Comparison of ENCODE assay signal across 29 cellular contexts in the genomic region with DNA sequence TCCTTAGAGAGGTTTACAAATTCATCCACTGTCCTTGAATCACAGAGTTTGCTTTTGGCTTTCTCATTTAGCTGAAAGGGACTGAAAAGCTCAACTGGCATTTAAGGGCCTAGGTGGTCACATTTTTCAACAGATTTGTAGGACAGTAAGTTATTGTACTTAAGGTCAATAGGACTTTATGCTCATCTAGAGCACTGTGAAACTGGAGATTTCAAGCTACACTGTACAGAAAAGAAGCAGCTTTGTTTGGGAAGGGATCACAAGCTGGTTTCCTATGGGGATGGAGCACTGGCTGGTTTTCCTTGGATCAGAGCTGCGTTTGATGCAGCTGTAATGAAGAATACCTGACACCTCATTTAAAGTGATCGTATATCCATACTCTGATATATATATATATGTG.
"Had no signal": no experiment of that assay in that cellular context is flagged by ENCODE, and none has a peak within 500 bp of the region (broad histone marks: within the 10 kb centered on the region; RNA-seq: fewer than 3 reads in every experiment).

No MANE protein-coding gene starts in this region.

- H3K4me3 ChIP-seq: stomach, suprapubic skin, testis, thoracic aorta, thyroid gland, tibial artery, tibial nerve, transverse colon, upper lobe of left lung, upper lobe of right lung, uterus, vagina had no signal

- DNase-seq: stimulated activated CD4-positive, alpha-beta T cell treated with anti-CD3 and anti-CD28 coated beads, Interleukin-2, amount 100 ng/mL, for 48 hours; stimulated activated CD4-positive, alpha-beta T cell treated with anti-CD3 and anti-CD28 coated beads, Interleukin-4, amount 100 ng/mL, for 1 hour; stimulated activated CD4-positive, alpha-beta T cell treated with anti-CD3 and anti-CD28 coated beads, Interleukin-4, amount 100 ng/mL, for 24 hours; stimulated activated CD4-positive, alpha-beta T cell treated with anti-CD3 and anti-CD28 coated beads, Interleukin-4, amount 100 ng/mL, for 4 hours; stimulated activated CD8-positive, alpha-beta memory T cell treated with anti-CD3 and anti-CD28 coated beads, Interleukin-4, amount 100 ng/mL, for 48 hours; stimulated activated naive B cell treated with anti-CD40 and anti-IgM and Interleukin-4, amounts not matched to agents 10 μg/mL and 1 μg/mL and 100 μg/mL, for 72 hours; stimulated activated naive CD4-positive, alpha-beta T cell; stimulated activated naive CD4-positive, alpha-beta T cell treated with Interleukin-2 at 50 U/mL for 16 hours; stimulated activated naive CD8-positive, alpha-beta T cell treated with anti-CD3 and anti-CD28 coated beads, Interleukin-15, amount 100 ng/mL, for 72 hours; stimulated activated naive CD8-positive, alpha-beta T cell treated with anti-CD3 and anti-CD28 coated beads, Interleukin-15, Interleukin-2, amounts not matched to agents 100 U/mL and 50 U/mL, for 24 hours; stomach; substantia nigra; testis; thyroid gland; tibial artery; transverse colon; trophoblast cell; upper lobe of left lung; upper lobe of right lung; uterus had no signal

- H3K4me1 ChIP-seq: stomach, suprapubic skin, testis, thyroid gland, tibial artery, transverse colon, upper lobe of left lung, upper lobe of right lung, uterus, vagina had no signal

- H3K27ac ChIP-seq: stomach, suprapubic skin, testis, thoracic aorta, thyroid gland, tibial artery, tibial nerve, transverse colon, upper lobe of left lung, upper lobe of right lung, uterus, vagina had no signal

- H3K9me3 Mint-ChIP-seq: stimulated activated memory B cell treated with anti-CD40 and anti-IgM and Interleukin-4, amounts not matched to agents 10 μg/mL and 1 μg/mL and 100 μg/mL, for 72 hours; stimulated activated naive B cell treated with anti-CD40 and anti-IgM and Interleukin-4, amounts not matched to agents 10 μg/mL and 1 μg/mL and 100 μg/mL, for 72 hours; stimulated activated naive CD8-positive, alpha-beta T cell treated with anti-CD3 and anti-CD28 coated beads, Interleukin-15, amount 100 ng/mL, for 72 hours; stimulated activated naive CD8-positive, alpha-beta T cell treated with anti-CD3 and anti-CD28 coated beads, Interleukin-15, Interleukin-2, amounts not matched to agents 100 ng/mL and 50 ng/mL, for 24 hours; type B pancreatic cell had no signal

- ATAC-seq: stimulated activated effector memory CD8-positive, alpha-beta T cell treated with anti-CD3 and anti-CD28 coated beads, Interleukin-12 subunit alpha, Interleukin-12 subunit beta, amount 100 ng/mL, for 72 hours; stimulated activated memory B cell treated with anti-CD40 and anti-IgM and Interleukin-4, amounts not matched to agents 10 μg/mL and 1 μg/mL and 100 μg/mL, for 72 hours; stimulated activated naive B cell treated with anti-CD40 and anti-IgM and Interleukin-4, amounts not matched to agents 10 μg/mL and 1 μg/mL and 100 μg/mL, for 72 hours; stimulated activated naive CD8-positive, alpha-beta T cell treated with anti-CD3 and anti-CD28 coated beads, Interleukin-15, amount 100 ng/mL, for 72 hours; stimulated activated naive CD8-positive, alpha-beta T cell treated with anti-CD3 and anti-CD28 coated beads, Interleukin-15, Interleukin-2, amounts not matched to agents 100 U/mL and 50 U/mL, for 24 hours; upper lobe of right lung had no signal

- H3K27ac Mint-ChIP-seq: stimulated activated effector memory CD8-positive, alpha-beta T cell treated with anti-CD3 and anti-CD28 coated beads, Interleukin-12 subunit alpha, Interleukin-12 subunit beta, amount 100 ng/mL, for 72 hours; stimulated activated memory B cell treated with anti-CD40 and anti-IgM and Interleukin-4, amounts not matched to agents 10 μg/mL and 1 μg/mL and 100 μg/mL, for 72 hours; stimulated activated naive B cell treated with anti-CD40 and anti-IgM and Interleukin-4, amounts not matched to agents 10 μg/mL and 1 μg/mL and 100 μg/mL, for 72 hours; stimulated activated naive CD8-positive, alpha-beta T cell treated with anti-CD3 and anti-CD28 coated beads, Interleukin-15, amount 100 ng/mL, for 72 hours; stimulated activated naive CD8-positive, alpha-beta T cell treated with anti-CD3 and anti-CD28 coated beads, Interleukin-15, Interleukin-2, amounts not matched to agents 100 ng/mL and 50 ng/mL, for 24 hours; type B pancreatic cell had no signal

- H3K36me3 Mint-ChIP-seq: stimulated activated effector memory CD8-positive, alpha-beta T cell treated with anti-CD3 and anti-CD28 coated beads, Interleukin-12 subunit alpha, Interleukin-12 subunit beta, amount 100 ng/mL, for 72 hours; stimulated activated memory B cell treated with anti-CD40 and anti-IgM and Interleukin-4, amounts not matched to agents 10 μg/mL and 1 μg/mL and 100 μg/mL, for 72 hours; stimulated activated naive B cell treated with anti-CD40 and anti-IgM and Interleukin-4, amounts not matched to agents 10 μg/mL and 1 μg/mL and 100 μg/mL, for 72 hours; type B pancreatic cell had no signal

- H3K27me3 Mint-ChIP-seq: stimulated activated memory B cell treated with anti-CD40 and anti-IgM and Interleukin-4, amounts not matched to agents 10 μg/mL and 1 μg/mL and 100 μg/mL, for 72 hours; stimulated activated naive B cell treated with anti-CD40 and anti-IgM and Interleukin-4, amounts not matched to agents 10 μg/mL and 1 μg/mL and 100 μg/mL, for 72 hours; stimulated activated naive CD8-positive, alpha-beta T cell treated with anti-CD3 and anti-CD28 coated beads, Interleukin-15, amount 100 ng/mL, for 72 hours; stimulated activated naive CD8-positive, alpha-beta T cell treated with anti-CD3 and anti-CD28 coated beads, Interleukin-15, Interleukin-2, amounts not matched to agents 100 ng/mL and 50 ng/mL, for 24 hours; type B pancreatic cell had no signal

- FAIRE-seq: urothelium cell line had no signal

- H3K36me3 ChIP-seq: stomach, suprapubic skin, thoracic aorta, thyroid gland, tibial artery, tibial nerve, transverse colon, upper lobe of left lung, upper lobe of right lung, uterus, vagina had no signal

- H3K9me3 ChIP-seq: stomach, suprapubic skin, testis, thoracic aorta, thyroid gland, tibial artery, tibial nerve, transverse colon, upper lobe of left lung, upper lobe of right lung, uterus, vagina had no signal

- H3K4me3 Mint-ChIP-seq: stimulated activated effector memory CD8-positive, alpha-beta T cell treated with anti-CD3 and anti-CD28 coated beads, Interleukin-12 subunit alpha, Interleukin-12 subunit beta, amount 100 ng/mL, for 72 hours; stimulated activated memory B cell treated with anti-CD40 and anti-IgM and Interleukin-4, amounts not matched to agents 10 μg/mL and 1 μg/mL and 100 μg/mL, for 72 hours; stimulated activated naive B cell treated with anti-CD40 and anti-IgM and Interleukin-4, amounts not matched to agents 10 μg/mL and 1 μg/mL and 100 μg/mL, for 72 hours; stimulated activated naive CD8-positive, alpha-beta T cell treated with anti-CD3 and anti-CD28 coated beads, Interleukin-15, amount 100 ng/mL, for 72 hours; stimulated activated naive CD8-positive, alpha-beta T cell treated with anti-CD3 and anti-CD28 coated beads, Interleukin-15, Interleukin-2, amounts not matched to agents 100 ng/mL and 50 ng/mL, for 24 hours; type B pancreatic cell had no signal

- H3K27me3 ChIP-seq: stomach, suprapubic skin, testis, thyroid gland, tibial artery, tibial nerve, transverse colon, upper lobe of left lung, upper lobe of right lung, uterus, vagina had no signal

- H3K4me1 Mint-ChIP-seq: stimulated activated effector memory CD8-positive, alpha-beta T cell treated with anti-CD3 and anti-CD28 coated beads, Interleukin-12 subunit alpha, Interleukin-12 subunit beta, amount 100 ng/mL, for 72 hours; stimulated activated memory B cell treated with anti-CD40 and anti-IgM and Interleukin-4, amounts not matched to agents 10 μg/mL and 1 μg/mL and 100 μg/mL, for 72 hours; stimulated activated naive B cell treated with anti-CD40 and anti-IgM and Interleukin-4, amounts not matched to agents 10 μg/mL and 1 μg/mL and 100 μg/mL, for 72 hours; stimulated activated naive CD8-positive, alpha-beta T cell treated with anti-CD3 and anti-CD28 coated beads, Interleukin-15, amount 100 ng/mL, for 72 hours had no signal
